ENCODE assay signal across 3 cellular contexts in genomic region chr6:106108129-106108528, GRCh38.
TF ChIP-seq lines count a peak whose summit lies in the region.

No MANE protein-coding gene starts in this region.

TF ChIP-seq in GM12878, 131 proteins besides CTCF, POLR2A, EP300 and RAD21 (continues in another document):
- TF ChIP-seq REST (IDR thresholded peaks at IDR 0.05; ENCODE audit: low read depth, low read length) (no peak), ATF7 (IDR thresholded peaks at IDR 0.05; ENCODE audit: low read depth) (no peak), E4F1 (IDR thresholded peaks at IDR 0.05; ENCODE audit: borderline replicate concordance, partially characterized antibody) (no peak), TBL1XR1 (IDR thresholded peaks at IDR 0.05; ENCODE audit: low read depth, low read length) (no peak), TCF12 (IDR thresholded peaks at IDR 0.05; ENCODE audit: low read depth, low read length) (no peak), RUNX3 (IDR thresholded peaks at IDR 0.05; ENCODE audit: low read length) (no peak)

TF ChIP-seq in HepG2, 621 proteins besides CTCF, POLR2A, EP300 and RAD21:
- no peak for TF ChIP-seq DR1 (CRISPR knock-in tag; IDR thresholded peaks at IDR 0.05)
- TF ChIP-seq ATF5 (CRISPR knock-in tag; IDR thresholded peaks at IDR 0.05; ENCODE audit: low read depth) = no peak
- no peak for TF ChIP-seq ONECUT2 (CRISPR knock-in tag; IDR thresholded peaks at IDR 0.05)
TF ChIP-seq in HepG2: peak in this region for 0.

TF ChIP-seq in SK-N-SH, 30 proteins besides CTCF, POLR2A, EP300 and RAD21:
- no peak for TF ChIP-seq FOXM1 (IDR thresholded peaks at IDR 0.05; ENCODE audit: low read depth)
- TF ChIP-seq ELF1 (IDR thresholded peaks at IDR 0.05) = no peak
- TF ChIP-seq SIN3A (IDR thresholded peaks at IDR 0.05; ENCODE audit: borderline replicate concordance, low read depth, low read length) = no peak
- TF ChIP-seq FOXJ3 (CRISPR knock-in tag; IDR thresholded peaks at IDR 0.05) = no peak
- no peak for TF ChIP-seq RFX5 (IDR thresholded peaks at IDR 0.05; ENCODE audit: low read length)
- no peak for TF ChIP-seq REST (IDR thresholded peaks at IDR 0.05; ENCODE audit: low read depth, low read length)
- no peak for TF ChIP-seq USF2 (IDR thresholded peaks at IDR 0.05; ENCODE audit: borderline replicate concordance, low read depth, low read length)
- no peak for TF ChIP-seq RXRA (IDR thresholded peaks at IDR 0.05; ENCODE audit: borderline replicate concordance, low read depth)
- TF ChIP-seq GATA2 (CRISPR knock-in tag; IDR thresholded peaks at IDR 0.05) = no peak
- no peak for TF ChIP-seq TCF12 (IDR thresholded peaks at IDR 0.05)
- TF ChIP-seq TAF1 (IDR thresholded peaks at IDR 0.05; ENCODE audit: borderline replicate concordance, low read depth, low read length) = no peak
- no peak for TF ChIP-seq TEAD4 (IDR thresholded peaks at IDR 0.05; ENCODE audit: borderline replicate concordance, insufficient read depth)
- TF ChIP-seq MAX (IDR thresholded peaks at IDR 0.05; ENCODE audit: low read depth) = no peak
- no peak for TF ChIP-seq MEF2A (IDR thresholded peaks at IDR 0.05; ENCODE audit: borderline replicate concordance, low read depth)
- no peak for TF ChIP-seq IRF3 (IDR thresholded peaks at IDR 0.05; ENCODE audit: low read depth, low read length)
- TF ChIP-seq ZBTB33 (IDR thresholded peaks at IDR 0.05; ENCODE audit: borderline replicate concordance, low read depth) = no peak
- TF ChIP-seq MXI1 (IDR thresholded peaks at IDR 0.05; ENCODE audit: low read depth, low read length) = no peak
- TF ChIP-seq EZH2phosphoT487 (IDR thresholded peaks at IDR 0.05; ENCODE audit: borderline replicate concordance, low read depth) = no peak
